ENCODE assay signal across 8 cellular contexts in the genomic region with DNA sequence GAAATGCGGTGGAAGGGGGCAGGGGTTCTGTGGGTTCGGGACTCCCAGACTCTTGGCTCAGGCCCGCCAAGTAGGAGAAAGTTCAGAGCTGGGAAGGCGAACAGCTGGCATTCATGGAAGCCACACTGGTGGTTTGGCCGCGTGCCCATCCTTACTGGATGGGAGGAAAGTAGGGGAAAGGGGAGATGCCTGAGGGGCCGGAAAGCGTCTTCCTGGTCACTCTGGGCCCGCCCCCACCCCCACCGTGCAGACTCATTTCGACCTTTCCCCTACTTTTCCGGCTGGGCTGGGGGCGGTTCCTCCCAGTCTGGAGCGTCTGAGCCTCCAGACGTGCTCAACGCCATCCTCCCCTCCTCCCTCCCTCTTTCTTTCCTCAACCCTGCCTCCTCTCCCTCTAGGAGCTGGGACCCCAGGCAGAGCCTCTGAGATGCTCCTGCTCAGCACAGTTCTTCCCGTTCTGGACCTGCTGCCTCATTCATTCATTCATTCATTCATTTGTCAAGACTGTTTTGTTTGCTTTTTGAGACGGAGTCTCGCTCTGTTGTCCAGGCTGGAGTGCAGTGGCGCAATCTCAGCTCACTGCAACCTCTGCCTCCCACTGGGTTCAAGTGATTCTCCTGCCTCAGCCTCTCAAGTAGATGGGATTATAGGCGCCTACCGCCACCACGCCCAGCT. TPM values are rescaled to one million over a fixed set of nuclear protein-coding genes. Genes with fewer than 3 reads are reported as not detected.
DNase-seq lines count a peak whose midpoint lies in the region; ATAC-seq and TF ChIP-seq lines count a peak whose summit lies in the region.

No MANE protein-coding gene starts in this region.

- DNase-seq in NCI-H146 (lab: John Stamatoyannopoulos, UW) (peak; percentile 20), NCI-H146 treated with DMSO at 0.1 percent for 48 hours (lab: John Stamatoyannopoulos, UW; ENCODE audit: unreplicated experiment) (no peak), T1000 (lab: John Stamatoyannopoulos, UW) (peak; percentile 92), foreskin fibroblast (peak; percentile 97 to 98), non-pigmented ciliary epithelial cell (ENCODE audit: low read depth) (peak; percentile 89)
- no peak for DNase-seq in CD4-positive, alpha-beta T cell
- DNase-seq in activated CD4-positive, alpha-beta T cell treated with anti-CD3 and anti-CD28 coated beads, Interleukin-2, amount 50 U/mL, for 4 hours = no peak

- H3K4me3 ChIP-seq in foreskin fibroblast (ENCODE audit: low read depth in 1 of 2, low read length in 2 of 2) = peak overlapping the region in 1 of 2 donors; percentile 34

- no peak overlapping the region for H3K27ac Mint-ChIP-seq in CD4-positive, alpha-beta T cell

- TF ChIP-seq CTCF in foreskin fibroblast (IDR thresholded peaks at IDR 0.05; ENCODE audit: low read depth, low read length) = no peak
- TF ChIP-seq CTCF in CD4-positive, alpha-beta T cell (IDR thresholded peaks at IDR 0.05) = no peak

- CTCF ChIA-PET in CD4-positive, alpha-beta T cell (lab: Charles Lee) = interaction anchor here (0.6 kb wide), 1 partner anchor 1989 kb away, joined by 3 read pairs; no protein-coding TSS in a partner anchor

- no peak for ATAC-seq in HG03432 (IDR thresholded peaks at IDR 0.05; ENCODE audit: unreplicated experiment)
- ATAC-seq in CD4-positive, alpha-beta T cell (ENCODE audit: poor library complexity) = no peak

- intact Hi-C loops in CD4-positive, alpha-beta T cell (cut with DNase I, micrococcal nuclease) = no loop called here

- no peaks in the 10 kb centered on the region for H3K9me3 ChIP-seq in CD4-positive, alpha-beta T cell (ENCODE audit: control insufficient read depth, low read length)

- H3K4me3 Mint-ChIP-seq in CD4-positive, alpha-beta T cell = no peak overlapping the region

- H3K9me3 Mint-ChIP-seq in CD4-positive, alpha-beta T cell = no peaks in the 10 kb centered on the region

- H3K36me3 Mint-ChIP-seq in CD4-positive, alpha-beta T cell (ENCODE audit: low read depth) = no peaks in the 10 kb centered on the region

- POLR2A ChIA-PET in CD4-positive, alpha-beta T cell (lab: Charles Lee) = no interaction called here

- peaks cover 54% of the 10 kb centered on the region for H3K27me3 Mint-ChIP-seq in CD4-positive, alpha-beta T cell

- peaks cover 31% of the 10 kb centered on the region for H3K27me3 ChIP-seq in CD4-positive, alpha-beta T cell (ENCODE audit: control insufficient read depth, insufficient read depth, low read length)

- no peak overlapping the region for H3K27ac ChIP-seq in CD4-positive, alpha-beta T cell (ENCODE audit: low read depth, low read length)

- peaks cover 13% of the 10 kb centered on the region for H3K4me1 Mint-ChIP-seq in CD4-positive, alpha-beta T cell (ENCODE audit: low read depth)

RNA-seq across cellular contexts. Expression of a gene that starts 3.5 kb away (rescaled TPM):
- total RNA-seq in CD4-positive, alpha-beta T cell = not detected

RNA-seq across cellular contexts. Expression of a gene that starts 22.7 kb away (rescaled TPM):
- 10 to 100 TPM; 66.8 to 71.5 TPM for total RNA-seq in CD4-positive, alpha-beta T cell

RNA-seq across cellular contexts. Expression of a gene that starts 24.4 kb away (rescaled TPM):
- total RNA-seq in CD4-positive, alpha-beta T cell = 1 to 10 TPM in 1 of 2 experiments, under 1 TPM in 1; 0.87 to 1.1 TPM

RNA-seq across cellular contexts. Expression of a gene that starts 45.6 kb away (rescaled TPM):
- 10 to 100 TPM; 20.0 to 22.2 TPM for total RNA-seq in CD4-positive, alpha-beta T cell

RNA-seq across cellular contexts. Expression of a gene that starts 46.2 kb away (rescaled TPM):
- 1,000 to 10,000 TPM; 3,333 to 3,342 TPM for total RNA-seq in CD4-positive, alpha-beta T cell

Comparison
In these comparisons a context has a peak if more than half of its experiments do, and no peak if none do; other contexts are left out.
1. DNase-seq: peak in NCI-H146 (single experiment), T1000 (single experiment), foreskin fibroblast (2 of 2) and non-pigmented ciliary epithelial cell (single experiment); none in NCI-H146 treated with DMSO at 0.1 percent for 48 hours (single experiment), CD4-positive, alpha-beta T cell (0 of 10) and activated CD4-positive, alpha-beta T cell treated with anti-CD3 and anti-CD28 coated beads, Interleukin-2, amount 50 U/mL, for 4 hours (0 of 2).